ENCODE assay signal across 8 cellular contexts in the genomic region with DNA sequence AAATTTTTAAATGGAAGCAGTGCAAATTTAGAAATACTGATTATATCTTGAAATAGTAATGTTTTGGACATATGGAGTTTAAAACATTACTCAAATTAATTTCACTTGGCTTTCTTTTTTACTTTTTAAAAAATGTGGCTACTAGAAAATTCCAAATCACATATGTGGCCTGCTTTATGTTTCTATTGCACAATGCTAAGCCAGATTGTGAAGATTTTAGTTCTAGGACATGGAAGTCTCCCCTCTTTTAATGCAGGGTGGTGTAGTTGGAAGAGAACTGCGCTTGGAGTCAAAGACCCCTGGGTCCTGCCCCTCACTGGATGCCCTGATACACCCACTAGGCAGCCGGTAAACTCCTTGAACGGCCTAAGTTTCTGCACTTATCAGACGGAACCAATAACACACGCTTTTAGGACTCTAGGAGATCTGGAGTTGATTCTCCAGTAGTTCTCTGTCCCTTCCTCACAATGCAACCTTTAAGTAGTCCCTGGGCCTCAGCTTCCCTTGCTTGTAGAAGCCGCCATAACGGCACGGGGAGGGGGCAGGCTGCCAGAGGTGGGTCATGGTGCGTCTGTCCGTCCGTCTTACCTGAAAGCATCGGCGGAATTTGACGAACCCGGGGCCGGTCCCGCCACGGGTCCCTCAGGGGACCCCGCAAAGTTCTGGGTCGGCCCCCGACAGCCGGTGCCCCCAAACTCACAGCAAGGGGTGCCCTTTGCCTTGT. TPM values are rescaled to one million over a fixed set of nuclear protein-coding genes. Genes with fewer than 3 reads are reported as not detected.
A peak's percentile ranks its signal among the peaks of the same experiment; 100 is the strongest.
DNase-seq lines count a peak whose midpoint lies in the region; TF ChIP-seq lines count a peak whose summit lies in the region.

No MANE protein-coding gene starts in this region.

- TF ChIP-seq CTCF in OCI-LY7 (conservative IDR thresholded peaks at IDR 0.05; ENCODE audit: low read length) (no peak), mesothelial cell of epicardium (IDR thresholded peaks at IDR 0.05; ENCODE audit: unreplicated experiment) (no peak), uterus (IDR thresholded peaks at IDR 0.05) (no peak)

- no peak for TF ChIP-seq POLR2A in uterus (IDR thresholded peaks at IDR 0.05)

- peak overlapping the region; percentile 89 for H3K4me3 Mint-ChIP-seq in activated T-cell treated with anti-CD3 and anti-CD28 coated beads, Interleukin-2, amount 50 U/mL, for 24 hours
- H3K4me3 Mint-ChIP-seq in dendritic cell treated with granulocyte-macrophage colony-stimulating factor and Interleukin-4, amounts not matched to agents 40 ng/mL and 50 ng/mL, for 4 days, result peak overlapping the region; percentile 90
- H3K4me3 Mint-ChIP-seq in mesothelial cell of epicardium, result peak overlapping the region; percentile 96

- peak overlapping the region; percentile 80 for H3K4me2 ChIP-seq in OCI-LY7 (ENCODE audit: low read length)

- no peaks in the 10 kb centered on the region for H3K9me2 ChIP-seq in OCI-LY7 (ENCODE audit: insufficient read depth, low read length)

- H3K9me3 ChIP-seq in OCI-LY7 (ENCODE audit: low read length), result no peaks in the 10 kb centered on the region
- no peaks in the 10 kb centered on the region for H3K9me3 ChIP-seq in uterus

- peaks cover 19% of the 10 kb centered on the region for H3K4me1 Mint-ChIP-seq in activated T-cell treated with anti-CD3 and anti-CD28 coated beads, Interleukin-2, amount 50 U/mL, for 24 hours (ENCODE audit: low read depth)
- H3K4me1 Mint-ChIP-seq in dendritic cell treated with granulocyte-macrophage colony-stimulating factor and Interleukin-4, amounts not matched to agents 40 ng/mL and 50 ng/mL, for 4 days (ENCODE audit: low read depth), result peaks cover 13% of the 10 kb centered on the region
- peaks cover 12% of the 10 kb centered on the region for H3K4me1 Mint-ChIP-seq in mesothelial cell of epicardium

- DNase-seq in activated T-cell treated with anti-CD3 and anti-CD28 coated beads, Interleukin-2, amount 50 U/mL, for 24 hours, result no peak
- no peak for DNase-seq in activated T-cell treated with anti-CD3 and anti-CD28 coated beads, Interleukin-2, amount 50 U/mL, for 1 hour
- DNase-seq in OCI-LY7 (ENCODE audit: low spot score) (peak; percentile 6), mesothelial cell of epicardium (ENCODE audit: low spot score in 2 of 2, unreplicated experiment in 2 of 2) (no peak), uterus (peak in 1 of 2 donors; percentile 32), GM03348 (ENCODE audit: low spot score) (no peak), DMS79 treated with DMSO at 0.1 percent for 48 hours (lab: John Stamatoyannopoulos, UW) (no peak)

- no peaks in the 10 kb centered on the region for H3K9me3 Mint-ChIP-seq in activated T-cell treated with anti-CD3 and anti-CD28 coated beads, Interleukin-2, amount 50 U/mL, for 24 hours
- no peaks in the 10 kb centered on the region for H3K9me3 Mint-ChIP-seq in dendritic cell treated with granulocyte-macrophage colony-stimulating factor and Interleukin-4, amounts not matched to agents 40 ng/mL and 50 ng/mL, for 4 days
- peaks cover 4% of the 10 kb centered on the region for H3K9me3 Mint-ChIP-seq in mesothelial cell of epicardium

- H3K27ac ChIP-seq in OCI-LY7 (ENCODE audit: low read depth, low read length, poor library complexity, severe bottlenecking), result no peak overlapping the region
- peak overlapping the region; percentile 83 to 93 for H3K27ac ChIP-seq in uterus

- H3K4me3 ChIP-seq in OCI-LY7 (ENCODE audit: low read depth, low read length, poor library complexity, severe bottlenecking) (peak overlapping the region; percentile 81), uterus (peak overlapping the region; percentile 90 to 91)

- H3K36me3 ChIP-seq in OCI-LY7 (ENCODE audit: insufficient read depth, low read length) (no peaks in the 10 kb centered on the region), uterus (no peaks in the 10 kb centered on the region)

- H3K27me3 Mint-ChIP-seq in activated T-cell treated with anti-CD3 and anti-CD28 coated beads, Interleukin-2, amount 50 U/mL, for 24 hours, result no peaks in the 10 kb centered on the region
- H3K27me3 Mint-ChIP-seq in dendritic cell treated with granulocyte-macrophage colony-stimulating factor and Interleukin-4, amounts not matched to agents 40 ng/mL and 50 ng/mL, for 4 days, result no peaks in the 10 kb centered on the region
- no peaks in the 10 kb centered on the region for H3K27me3 Mint-ChIP-seq in mesothelial cell of epicardium (ENCODE audit: low read depth)

- CTCF ChIA-PET in OCI-LY7 (lab: Charles Lee; ENCODE audit: unreplicated experiment), result no interaction called here

- H4K20me1 ChIP-seq in OCI-LY7 (ENCODE audit: insufficient read depth, low read length), result no peaks in the 10 kb centered on the region

- no TSS peak for BruUV-seq in OCI-LY7 (replicated peaks; lab: Mats Ljungman, UMichigan)

- H3K4me1 ChIP-seq in OCI-LY7 (ENCODE audit: insufficient read depth, low read length, poor library complexity, severe bottlenecking) (peaks cover 12% of the 10 kb centered on the region), uterus (no peaks in the 10 kb centered on the region)

- H3K79me2 ChIP-seq in OCI-LY7 (ENCODE audit: insufficient read depth, low read depth, low read length), result no peaks in the 10 kb centered on the region

- intact Hi-C loops in OCI-LY7 (cut with micrococcal nuclease; ENCODE audit: unreplicated experiment), result loop anchor here (2.0 kb wide), 1 partner anchor 25 kb away; a partner anchor contains a TSS
- intact Hi-C loops in dendritic cell treated with granulocyte-macrophage colony-stimulating factor and Interleukin-4, amounts not matched to agents 40 ng/mL and 50 ng/mL, for 4 days (cut with micrococcal nuclease), result no loop called here
- intact Hi-C loops in uterus (cut with DNase I; ENCODE audit: low total_unique reads), result no loop called here

- POLR2A ChIA-PET in OCI-LY7 (lab: Charles Lee), result no interaction called here

- no peaks in the 10 kb centered on the region for H3K27me3 ChIP-seq in uterus

- peaks cover 20% of the 10 kb centered on the region for H3K36me3 Mint-ChIP-seq in activated T-cell treated with anti-CD3 and anti-CD28 coated beads, Interleukin-2, amount 50 U/mL, for 24 hours (ENCODE audit: low read depth)
- H3K36me3 Mint-ChIP-seq in dendritic cell treated with granulocyte-macrophage colony-stimulating factor and Interleukin-4, amounts not matched to agents 40 ng/mL and 50 ng/mL, for 4 days (ENCODE audit: low read depth), result no peaks in the 10 kb centered on the region
- peaks cover 4% of the 10 kb centered on the region for H3K36me3 Mint-ChIP-seq in mesothelial cell of epicardium

- H3K27ac Mint-ChIP-seq in activated T-cell treated with anti-CD3 and anti-CD28 coated beads, Interleukin-2, amount 50 U/mL, for 24 hours, result peak overlapping the region; percentile 98
- H3K27ac Mint-ChIP-seq in dendritic cell treated with granulocyte-macrophage colony-stimulating factor and Interleukin-4, amounts not matched to agents 40 ng/mL and 50 ng/mL, for 4 days, result peak overlapping the region; percentile 95
- peak overlapping the region; percentile 99 for H3K27ac Mint-ChIP-seq in mesothelial cell of epicardium

- H2AFZ ChIP-seq in OCI-LY7 (ENCODE audit: low read length), result peak overlapping the region; percentile 95

RNA-seq across cellular contexts. Expression of a gene that starts 0.5 kb away (rescaled TPM):
- total RNA-seq in OCI-LY7 (2014; rRNA removed; shearing (Covaris generic)), result 0.16 and 0.23 TPM in 2 replicates
- total RNA-seq in OCI-LY7 (2022) (0.57 and 0.72 TPM in 2 replicates), mesothelial cell of epicardium (10.3 to 11.9 TPM (median 11.0 TPM) in 3 replicates), uterus (10 to 100 TPM in 1 of 4 donors, 1 to 10 TPM in 3; 1.5 to 10.4 (median 4.6) TPM)

RNA-seq across cellular contexts. Expression of a gene that starts 0.7 kb away (rescaled TPM):
- total RNA-seq in OCI-LY7 (2014; rRNA removed; shearing (Covaris generic)), result 3.5 and 10.5 TPM in 2 replicates
- total RNA-seq in OCI-LY7 (2022) (12.8 and 15.1 TPM in 2 replicates), mesothelial cell of epicardium (38.5 to 40.4 TPM (median 40.0 TPM) in 3 replicates), uterus (10 to 100 TPM; 10.5 to 42.8 (median 28.6) TPM)

RNA-seq across cellular contexts. Expression of a gene that starts 26.1 kb away (rescaled TPM):
- 51.8 and 61.7 TPM in 2 replicates for total RNA-seq in OCI-LY7 (2014; rRNA removed; shearing (Covaris generic))
- total RNA-seq in OCI-LY7 (2022), result 99.6 and 114 TPM in 2 replicates
- total RNA-seq in mesothelial cell of epicardium, result 59.7 to 68.1 TPM (median 61.4 TPM) in 3 replicates
- total RNA-seq in uterus, result 10 to 100 TPM; 17.6 to 62.5 (median 48.4) TPM

RNA-seq across cellular contexts. Expression of a gene that starts 45.0 kb away (rescaled TPM):
- 46.6 and 50.4 TPM in 2 replicates for total RNA-seq in OCI-LY7 (2014; rRNA removed; shearing (Covaris generic))
- 54.7 and 56.3 TPM in 2 replicates for total RNA-seq in OCI-LY7 (2022)
- 58.4 to 59.6 TPM (median 59.6 TPM) in 3 replicates for total RNA-seq in mesothelial cell of epicardium
- 10 to 100 TPM; 24.4 to 57.9 (median 40.2) TPM for total RNA-seq in uterus

RNA-seq across cellular contexts. Expression of a gene that starts 50.0 kb away (rescaled TPM):
- total RNA-seq in OCI-LY7 (2014; rRNA removed; shearing (Covaris generic)), result 46.1 and 51.1 TPM in 2 replicates
- total RNA-seq in OCI-LY7 (2022) (95.0 and 97.5 TPM in 2 replicates), mesothelial cell of epicardium (71.6 to 74.3 TPM (median 73.1 TPM) in 3 replicates), uterus (10 to 100 TPM; 16.2 to 71.5 (median 56.1) TPM)
